8 cellular contexts compared by ENCODE assay signal in the genomic region with DNA sequence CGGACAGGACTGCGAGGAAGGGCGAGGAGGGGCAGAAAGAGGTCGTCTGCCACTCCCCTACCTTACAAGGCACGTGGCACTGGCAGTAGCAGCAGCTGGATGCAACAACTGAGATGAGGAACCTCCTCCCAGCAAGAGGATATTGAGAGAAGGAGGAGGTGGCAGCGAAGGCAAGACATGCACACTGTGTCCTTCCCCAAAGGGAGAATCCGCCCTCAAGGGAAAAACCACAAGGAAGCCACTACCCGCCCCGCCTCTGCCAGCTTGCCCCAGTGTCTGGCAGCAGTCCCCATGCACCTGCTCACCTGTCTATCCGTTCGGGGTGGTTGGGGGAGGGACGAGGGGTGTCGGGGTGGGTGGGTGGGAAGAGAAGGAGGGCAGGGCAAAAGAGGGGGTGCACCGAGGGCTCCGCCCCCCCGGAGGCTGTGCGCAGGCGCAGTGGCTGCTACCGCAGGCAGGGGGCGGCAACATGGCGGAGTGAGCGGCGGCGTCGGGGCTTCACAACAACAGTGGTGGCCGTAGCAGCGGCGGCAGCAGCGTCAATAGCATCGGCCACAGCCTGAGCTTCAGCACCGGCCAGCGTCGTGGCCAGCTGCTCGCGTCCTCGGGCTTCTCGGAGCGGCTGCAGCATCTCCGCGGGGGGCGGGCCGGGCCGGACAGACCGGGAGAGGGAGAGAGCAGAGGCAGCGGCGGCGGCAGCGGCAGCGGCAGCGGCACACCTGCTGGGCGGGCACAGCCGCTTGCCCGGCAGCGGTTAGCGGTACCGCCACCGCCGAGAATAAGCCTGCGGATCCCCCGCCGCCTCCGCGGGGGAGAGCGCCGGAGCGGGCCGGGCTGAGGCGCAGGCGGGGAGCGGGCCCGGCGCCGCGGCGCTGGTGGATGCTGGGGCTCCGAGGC.
DNase-seq lines count a peak whose midpoint lies in the region; ATAC-seq lines count a peak whose summit lies in the region.

A gene with protein sequence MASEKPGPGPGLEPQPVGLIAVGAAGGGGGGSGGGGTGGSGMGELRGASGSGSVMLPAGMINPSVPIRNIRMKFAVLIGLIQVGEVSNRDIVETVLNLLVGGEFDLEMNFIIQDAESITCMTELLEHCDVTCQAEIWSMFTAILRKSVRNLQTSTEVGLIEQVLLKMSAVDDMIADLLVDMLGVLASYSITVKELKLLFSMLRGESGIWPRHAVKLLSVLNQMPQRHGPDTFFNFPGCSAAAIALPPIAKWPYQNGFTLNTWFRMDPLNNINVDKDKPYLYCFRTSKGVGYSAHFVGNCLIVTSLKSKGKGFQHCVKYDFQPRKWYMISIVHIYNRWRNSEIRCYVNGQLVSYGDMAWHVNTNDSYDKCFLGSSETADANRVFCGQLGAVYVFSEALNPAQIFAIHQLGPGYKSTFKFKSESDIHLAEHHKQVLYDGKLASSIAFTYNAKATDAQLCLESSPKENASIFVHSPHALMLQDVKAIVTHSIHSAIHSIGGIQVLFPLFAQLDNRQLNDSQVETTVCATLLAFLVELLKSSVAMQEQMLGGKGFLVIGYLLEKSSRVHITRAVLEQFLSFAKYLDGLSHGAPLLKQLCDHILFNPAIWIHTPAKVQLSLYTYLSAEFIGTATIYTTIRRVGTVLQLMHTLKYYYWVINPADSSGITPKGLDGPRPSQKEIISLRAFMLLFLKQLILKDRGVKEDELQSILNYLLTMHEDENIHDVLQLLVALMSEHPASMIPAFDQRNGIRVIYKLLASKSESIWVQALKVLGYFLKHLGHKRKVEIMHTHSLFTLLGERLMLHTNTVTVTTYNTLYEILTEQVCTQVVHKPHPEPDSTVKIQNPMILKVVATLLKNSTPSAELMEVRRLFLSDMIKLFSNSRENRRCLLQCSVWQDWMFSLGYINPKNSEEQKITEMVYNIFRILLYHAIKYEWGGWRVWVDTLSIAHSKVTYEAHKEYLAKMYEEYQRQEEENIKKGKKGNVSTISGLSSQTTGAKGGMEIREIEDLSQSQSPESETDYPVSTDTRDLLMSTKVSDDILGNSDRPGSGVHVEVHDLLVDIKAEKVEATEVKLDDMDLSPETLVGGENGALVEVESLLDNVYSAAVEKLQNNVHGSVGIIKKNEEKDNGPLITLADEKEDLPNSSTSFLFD (N-terminal part only) (plus strand): TSS at position 436 of the 897 bp plus-strand sequence. CDS start 551 bp downstream, outside the sequence.

- DNase-seq in CD1c-positive myeloid dendritic cell (ENCODE audit: extremely low spot score) = peak; percentile 77
- DNase-seq in NOMO-1 treated with DMSO at 0.1 percent for 48 hours (lab: John Stamatoyannopoulos, UW; ENCODE audit: unreplicated experiment) = peak; percentile 50
- DNase-seq in activated T-cell treated with anti-CD3 and anti-CD28 coated beads for 1 hour (ENCODE audit: low read depth) = peak; percentile 72
- peak; percentile 65 for DNase-seq in epidermal melanocyte (ENCODE audit: insufficient read length, low spot score)
- peak; percentile 51 for DNase-seq in middle frontal gyrus (ENCODE audit: extremely low spot score, low spot score)
- peak; percentile 53 to 65 for DNase-seq in stimulated activated CD8-positive, alpha-beta memory T cell treated with anti-CD3 and anti-CD28 coated beads, Interleukin-2, amount 100 ng/mL, for 48 hours (ENCODE audit: low read depth in 2 of 2)

- ATAC-seq in GM19438 (IDR thresholded peaks at IDR 0.05; ENCODE audit: low read depth, unreplicated experiment) (peak; percentile 73), HG03565 (IDR thresholded peaks at IDR 0.05; ENCODE audit: unreplicated experiment) (peak; percentile 50)

Comparison
In these comparisons a context has a peak if more than half of its experiments do, and no peak if none do; other contexts are left out.
1. Peak in every context shown above with its lines: DNase-seq and ATAC-seq.